ENCODE assay signal across 8 cellular contexts in the genomic region with DNA sequence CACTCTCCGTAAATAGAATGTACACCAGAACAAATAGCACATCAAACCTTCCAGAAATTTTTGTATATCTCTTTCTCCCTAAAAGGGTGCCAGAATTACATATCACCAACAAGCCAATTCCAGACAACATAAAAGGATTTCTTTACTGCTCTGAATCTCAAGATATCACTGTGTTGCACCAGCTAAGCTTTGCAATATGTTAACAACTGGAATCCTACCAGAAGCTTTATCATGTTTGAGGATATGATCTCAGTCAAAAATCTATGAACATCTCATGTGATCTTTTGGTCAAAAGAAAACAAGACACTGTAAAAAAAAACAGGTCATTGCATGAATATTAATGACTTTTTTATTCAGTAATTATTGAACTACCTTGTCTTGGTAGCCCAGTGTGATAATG.
"Had no signal": no experiment of that assay in that cellular context is flagged by ENCODE, and none has a peak within 500 bp of the region (broad histone marks: within the 10 kb centered on the region; RNA-seq: fewer than 3 reads in every experiment).

No MANE protein-coding gene starts in this region.

- H3K9me3 Mint-ChIP-seq: GM23338, H9, HFFc6 had no signal

- ATAC-seq: GM23338, HCT116 had no signal

- DNase-seq: GM23248, GOT3, H7, H9, HCEC 1CT, HFFc6 had no signal

- H3K27ac Mint-ChIP-seq: GM23338, H9, HFFc6 had no signal

- H3K4me3 Mint-ChIP-seq: GM23338, H9, HFFc6 had no signal
